29 cellular contexts compared by ENCODE assay signal in the genomic region with DNA sequence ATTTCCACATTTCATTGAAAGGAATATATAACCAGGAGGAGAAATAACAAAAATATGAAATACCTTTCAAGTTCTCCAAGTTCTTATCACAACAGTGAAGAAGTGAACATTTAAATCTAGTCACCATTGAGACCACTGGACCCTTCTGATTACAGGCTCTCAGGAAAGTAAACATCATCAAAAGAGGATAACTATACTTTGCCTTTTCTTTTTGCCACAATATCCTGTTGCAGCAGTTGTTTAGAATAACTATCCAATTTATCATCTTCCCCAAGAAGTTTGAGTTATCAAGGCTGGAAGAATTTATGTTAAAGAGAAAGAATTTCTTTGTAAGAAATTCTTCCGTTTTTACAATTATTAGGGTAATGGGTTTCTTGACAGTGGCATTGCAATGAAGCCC.
"Had no signal": no experiment of that assay in that cellular context is flagged by ENCODE, and none has a peak within 500 bp of the region (broad histone marks: within the 10 kb centered on the region; RNA-seq: fewer than 3 reads in every experiment).

No MANE protein-coding gene starts in this region.

- H3K27me3 Mint-ChIP-seq: activated CD4-positive, alpha-beta memory T cell treated with anti-CD3 and anti-CD28 coated beads for 36 hours; activated CD4-positive, alpha-beta T cell treated with anti-CD3 and anti-CD28 coated beads, Interleukin-2, amount 10 ng/mL, durations not matched to agents 7 days and 5 days; activated naive CD8-positive, alpha-beta T cell treated with anti-CD3 and anti-CD28 coated beads, Interleukin-2, amount 10 ng/mL, durations not matched to agents 7 days and 5 days had no signal

- H3K9me3 Mint-ChIP-seq: activated CD4-positive, alpha-beta memory T cell treated with anti-CD3 and anti-CD28 coated beads for 36 hours; activated CD4-positive, alpha-beta T cell treated with anti-CD3 and anti-CD28 coated beads, Interleukin-2, amount 10 ng/mL, durations not matched to agents 7 days and 5 days; activated naive CD8-positive, alpha-beta T cell treated with anti-CD3 and anti-CD28 coated beads, Interleukin-2, amount 10 ng/mL, durations not matched to agents 7 days and 5 days; activated T-cell treated with anti-CD3 and anti-CD28 coated beads, Interleukin-2, amount 50 U/mL, for 72 hours; T-helper 1 cell treated with Interleukin-12 subunit alpha and Interleukin-12 subunit beta and Interleukin-4 antibody, amounts not matched to agents 30 μg/mL and 1 μg/mL, for 36 hours had no signal

- H3K9me3 ChIP-seq: breast epithelium, MG63, Peyer's patch, SJCRH30 had no signal

- H3K4me3 ChIP-seq: breast epithelium, MG63, Peyer's patch, SJCRH30 had no signal

- H3K27ac Mint-ChIP-seq: activated CD4-positive, alpha-beta memory T cell treated with anti-CD3 and anti-CD28 coated beads for 36 hours; activated CD4-positive, alpha-beta T cell treated with anti-CD3 and anti-CD28 coated beads, Interleukin-2, amount 10 ng/mL, durations not matched to agents 7 days and 5 days; activated naive CD8-positive, alpha-beta T cell treated with anti-CD3 and anti-CD28 coated beads, Interleukin-2, amount 10 ng/mL, durations not matched to agents 7 days and 5 days; activated T-cell treated with anti-CD3 and anti-CD28 coated beads, Interleukin-2, amount 50 U/mL, for 72 hours; T-helper 1 cell treated with Interleukin-12 subunit alpha and Interleukin-12 subunit beta and Interleukin-4 antibody, amounts not matched to agents 30 μg/mL and 1 μg/mL, for 36 hours had no signal

- H3K27me3 ChIP-seq: breast epithelium, MG63, Peyer's patch, SJCRH30 had no signal

- ATAC-seq: activated T-cell treated with anti-CD3 and anti-CD28 coated beads, Interleukin-2, amount 50 U/mL, for 72 hours had no signal

- H3K27ac ChIP-seq: breast epithelium, Peyer's patch, RWPE1, SJCRH30 had no signal

- H3K36me3 ChIP-seq: breast epithelium, MG63, Peyer's patch, SJCRH30 had no signal

- DNase-seq: activated CD4-positive, alpha-beta memory T cell treated with anti-CD3 and anti-CD28 coated beads for 36 hours; activated CD4-positive, alpha-beta T cell treated with anti-CD3 and anti-CD28 coated beads, Interleukin-2, amount 10 ng/mL, durations not matched to agents 7 days and 5 days; activated CD4-positive, CD25-positive, alpha-beta regulatory T cell; activated CD8-positive, alpha-beta memory T cell treated with anti-CD3 and anti-CD28 coated beads for 24 hours; activated naive CD4-positive, alpha-beta T cell treated with anti-CD3 and anti-CD28 coated beads, Interleukin-2, amount 50 U/mL, for 16 hours; activated naive CD8-positive, alpha-beta T cell treated with anti-CD3 and anti-CD28 coated beads, Interleukin-2, amount 10 ng/mL, durations not matched to agents 7 days and 5 days; activated T-cell treated with anti-CD3 and anti-CD28 coated beads, Interleukin-2, amount 50 U/mL, for 72 hours; aorta; central memory CD4-positive, alpha-beta T cell; Kasumi-1; MG63; MV-4-11; NCI-H1092 treated with DMSO at 0.1 percent for 48 hours; NCI-H1417 treated with DMSO at 0.1 percent for 48 hours; NCI-H1694; NCI-H2029; NCI-H2107; NCI-H2171 treated with DMSO at 0.1 percent for 48 hours; NCI-H345; NCI-H510A; NCI-H526 treated with DMSO at 0.1 percent for 48 hours; NCI-H82; Peyer's patch; Right ventricle myocardium superior; SJCRH30; T-helper 9 cell had no signal

- H3K36me3 Mint-ChIP-seq: activated CD4-positive, alpha-beta memory T cell treated with anti-CD3 and anti-CD28 coated beads for 36 hours had no signal

- H3K4me3 Mint-ChIP-seq: activated CD4-positive, alpha-beta memory T cell treated with anti-CD3 and anti-CD28 coated beads for 36 hours; activated CD4-positive, alpha-beta T cell treated with anti-CD3 and anti-CD28 coated beads, Interleukin-2, amount 10 ng/mL, durations not matched to agents 7 days and 5 days; activated naive CD8-positive, alpha-beta T cell treated with anti-CD3 and anti-CD28 coated beads, Interleukin-2, amount 10 ng/mL, durations not matched to agents 7 days and 5 days; activated T-cell treated with anti-CD3 and anti-CD28 coated beads, Interleukin-2, amount 50 U/mL, for 72 hours; T-helper 1 cell treated with Interleukin-12 subunit alpha and Interleukin-12 subunit beta and Interleukin-4 antibody, amounts not matched to agents 30 μg/mL and 1 μg/mL, for 36 hours had no signal

- H3K4me1 ChIP-seq: breast epithelium, SJCRH30 had no signal
